33 cellular contexts compared by ENCODE assay signal in the genomic region with DNA sequence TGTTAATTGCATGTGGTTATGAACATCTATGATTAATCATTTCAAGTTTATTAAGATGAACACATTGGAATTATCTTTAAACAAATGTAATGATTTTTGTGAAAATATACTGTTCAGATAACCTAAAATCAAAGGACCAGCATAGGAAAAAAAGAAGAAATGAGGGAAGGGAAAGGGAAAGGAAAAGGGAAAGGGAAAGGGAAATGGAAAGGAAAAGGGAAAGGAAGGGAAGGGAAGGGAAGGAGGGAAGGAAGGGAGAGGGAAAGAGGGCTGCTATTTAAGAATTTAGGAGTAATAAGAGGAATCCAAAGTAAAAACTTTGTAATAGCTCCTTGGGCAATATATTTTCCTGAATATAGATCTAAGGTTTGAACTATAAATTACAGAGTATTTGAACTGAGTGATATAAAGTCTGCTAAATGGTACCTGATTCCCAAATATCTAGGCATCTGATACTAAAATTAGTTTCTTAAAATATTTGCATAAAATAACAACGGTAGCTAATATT.
"Had no signal": no experiment of that assay in that cellular context is flagged by ENCODE, and none has a peak within 500 bp of the region (broad histone marks: within the 10 kb centered on the region; RNA-seq: fewer than 3 reads in every experiment).

No MANE protein-coding gene starts in this region.

- FAIRE-seq: astrocyte, bronchial epithelial cell had no signal

- H3K36me3 ChIP-seq: adrenal gland, ascending aorta, brain microvascular endothelial cell, breast epithelium, cardiac muscle cell had no signal

- H3K9me3 ChIP-seq: adrenal gland, ascending aorta, body of pancreas, breast epithelium had no signal

- H3K4me3 ChIP-seq: adrenal gland, ascending aorta, body of pancreas, breast epithelium, cardiac muscle cell had no signal

- DNase-seq: activated effector memory CD4-positive, alpha-beta T cell treated with anti-CD3 and anti-CD28 coated beads, Interleukin-2, amount 50 U/mL, for 16 hours; activated effector memory CD4-positive, alpha-beta T cell treated with Interleukin-2 at 50 U/mL for 16 hours; activated gamma-delta T cell; activated gamma-delta T cell treated with Interleukin-2 at 50 U/mL for 16 hours; activated naive CD4-positive, alpha-beta T cell; activated naive CD4-positive, alpha-beta T cell treated with anti-CD3 and anti-CD28 coated beads for 36 hours; activated naive CD4-positive, alpha-beta T cell treated with anti-CD3 and anti-CD28 coated beads, Interleukin-2, amount 10 ng/mL, durations not matched to agents 7 days and 5 days; activated naive CD4-positive, alpha-beta T cell treated with Interleukin-2 at 50 U/mL for 16 hours; activated naive CD8-positive, alpha-beta T cell treated with anti-CD3 and anti-CD28 coated beads for 36 hours; activated naive CD8-positive, alpha-beta T cell treated with anti-CD3 and anti-CD28 coated beads, Interleukin-2, amount 10 ng/mL, durations not matched to agents 7 days and 5 days; activated naive CD8-positive, alpha-beta T cell treated with anti-CD3 and anti-CD28 coated beads, Interleukin-2, amount 50 U/mL, for 24 hours; activated T-cell treated with anti-CD3 and anti-CD28 coated beads, Interleukin-2, amount 50 U/mL, for 1 hour; activated T-cell treated with anti-CD3 and anti-CD28 coated beads, Interleukin-2, amount 50 U/mL, for 24 hours; activated T-cell treated with anti-CD3 and anti-CD28 coated beads, Interleukin-2, amount 50 U/mL, for 4 hours; activated T-cell treated with anti-CD3 and anti-CD28 coated beads, Interleukin-2, amount 50 U/mL, for 48 hours; activated T-cell treated with anti-CD3 and anti-CD28 coated beads, Interleukin-2, amount 50 U/mL, for 72 hours; adrenal gland; amniotic stem cell; amygdala; anterior cingulate cortex; aorta; body of pancreas; brain microvascular endothelial cell; caudate nucleus; central memory CD4-positive, alpha-beta T cell; cerebellar nuclear complex had no signal

- H3K4me1 ChIP-seq: adrenal gland, ascending aorta, body of pancreas, breast epithelium had no signal

- H3K27me3 ChIP-seq: adrenal gland, ascending aorta, body of pancreas, brain microvascular endothelial cell, breast epithelium, cardiac muscle cell had no signal

- H3K27ac ChIP-seq: adrenal gland, ascending aorta, body of pancreas, brain microvascular endothelial cell, breast epithelium, cardiac muscle cell had no signal

- ATAC-seq: activated naive CD4-positive, alpha-beta T cell treated with anti-CD3 and anti-CD28 coated beads, Interleukin-2, amount 50 U/mL, for 72 hours; activated naive CD8-positive, alpha-beta T cell treated with anti-CD3 and anti-CD28 coated beads, Interleukin-2, amount 50 U/mL, for 24 hours; activated T-cell treated with anti-CD3 and anti-CD28 coated beads, Interleukin-2, amount 50 U/mL, for 4 hours; activated T-cell treated with anti-CD3 and anti-CD28 coated beads, Interleukin-2, amount 50 U/mL, for 72 hours; activated T-helper 17 cell treated with anti-CD3 and anti-CD28 coated beads, Interleukin-2, amount 50 U/mL, for 72 hours; body of pancreas had no signal
